Comparison of ENCODE assay signal across 34 cellular contexts in the genomic region with DNA sequence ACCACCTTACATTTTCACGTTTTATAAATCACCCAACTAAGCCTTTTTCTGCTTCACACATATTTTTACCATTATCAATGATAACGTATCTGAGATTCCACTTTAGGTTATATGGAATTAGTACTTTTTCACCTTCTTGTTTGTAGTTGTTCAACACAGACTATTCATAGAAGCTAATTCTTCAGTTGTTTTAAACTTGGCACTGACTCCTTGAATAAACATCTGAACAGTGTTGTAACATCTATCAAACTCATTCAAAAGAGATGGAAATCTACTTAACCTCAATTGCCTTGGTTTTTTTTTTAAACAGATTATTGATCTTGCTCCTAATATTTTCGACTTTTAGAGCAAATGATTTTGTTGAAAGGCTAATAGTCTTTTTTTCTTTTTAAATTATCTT.
"Had no signal": no experiment of that assay in that cellular context is flagged by ENCODE, and none has a peak within 500 bp of the region (broad histone marks: within the 10 kb centered on the region; RNA-seq: fewer than 3 reads in every experiment).

No MANE protein-coding gene starts in this region.

- H3K4me1 ChIP-seq: suprapubic skin had no signal

- H3K4me3 ChIP-seq: gastrocnemius medialis, hepatocyte, smooth muscle cell, stomach, suprapubic skin, tibial artery had no signal

- H3K4me1 Mint-ChIP-seq: activated naive CD8-positive, alpha-beta T cell treated with anti-CD3 and anti-CD28 coated beads, Interleukin-2, amount 10 ng/mL, durations not matched to agents 7 days and 5 days; nephron progenitor cell had no signal

- H3K27me3 Mint-ChIP-seq: activated CD4-positive, alpha-beta memory T cell treated with anti-CD3 and anti-CD28 coated beads for 36 hours; activated CD4-positive, alpha-beta T cell treated with anti-CD3 and anti-CD28 coated beads, Interleukin-2, amount 10 ng/mL, durations not matched to agents 24 days and 14 days; activated naive CD8-positive, alpha-beta T cell treated with anti-CD3 and anti-CD28 coated beads, Interleukin-2, amount 10 ng/mL, durations not matched to agents 7 days and 5 days; naive B cell; stimulated activated naive B cell treated with anti-CD40 and anti-IgM and Interleukin-4, amounts not matched to agents 10 μg/mL and 1 μg/mL and 100 μg/mL, for 72 hours; T-helper 17 cell had no signal

- H3K27me3 ChIP-seq: gastrocnemius medialis, hepatocyte, neutrophil, stomach, suprapubic skin, tibial artery had no signal

- H3K9me3 Mint-ChIP-seq: activated CD4-positive, alpha-beta memory T cell treated with anti-CD3 and anti-CD28 coated beads for 36 hours; activated CD4-positive, alpha-beta T cell treated with anti-CD3 and anti-CD28 coated beads, Interleukin-2, amount 10 ng/mL, durations not matched to agents 24 days and 14 days; activated naive CD4-positive, alpha-beta T cell treated with anti-CD3 and anti-CD28 coated beads for 36 hours; activated naive CD8-positive, alpha-beta T cell treated with anti-CD3 and anti-CD28 coated beads, Interleukin-2, amount 10 ng/mL, durations not matched to agents 7 days and 5 days; activated T-helper 1 cell treated with anti-CD3 and anti-CD28 coated beads, Interleukin-12 subunit alpha, Interleukin-12 subunit beta, Interleukin-2, Interleukin-4 antibody, amounts not matched to agents 30 ng/mL and 10 ng/mL and 1 ng/mL, durations not matched to agents 14 hours and 24 hours and 36 hours; naive B cell; stimulated activated naive B cell treated with anti-CD40 and anti-IgM and Interleukin-4, amounts not matched to agents 10 μg/mL and 1 μg/mL and 100 μg/mL, for 72 hours had no signal

- H3K4me3 Mint-ChIP-seq: activated CD4-positive, alpha-beta memory T cell treated with anti-CD3 and anti-CD28 coated beads for 36 hours; activated CD4-positive, alpha-beta T cell treated with anti-CD3 and anti-CD28 coated beads, Interleukin-2, amount 10 ng/mL, durations not matched to agents 24 days and 14 days; activated naive CD4-positive, alpha-beta T cell treated with anti-CD3 and anti-CD28 coated beads for 36 hours; activated naive CD8-positive, alpha-beta T cell treated with anti-CD3 and anti-CD28 coated beads, Interleukin-2, amount 10 ng/mL, durations not matched to agents 7 days and 5 days; activated T-helper 1 cell treated with anti-CD3 and anti-CD28 coated beads, Interleukin-12 subunit alpha, Interleukin-12 subunit beta, Interleukin-2, Interleukin-4 antibody, amounts not matched to agents 30 ng/mL and 10 ng/mL and 1 ng/mL, durations not matched to agents 14 hours and 24 hours and 36 hours; endodermal cell; mesothelial cell of epicardium; naive B cell; nephron progenitor cell; stimulated activated naive B cell treated with anti-CD40 and anti-IgM and Interleukin-4, amounts not matched to agents 10 μg/mL and 1 μg/mL and 100 μg/mL, for 72 hours; T-helper 17 cell had no signal

- H3K27ac ChIP-seq: gastrocnemius medialis, hepatocyte, neutrophil, stomach, suprapubic skin, tibial artery, WERI-Rb-1 had no signal

- H3K9me3 ChIP-seq: gastrocnemius medialis, neutrophil, stomach, suprapubic skin, tibial artery had no signal

- H3K36me3 ChIP-seq: gastrocnemius medialis, neutrophil, stomach, tibial artery, WERI-Rb-1 had no signal

- H2AFZ ChIP-seq: hepatocyte had no signal

- ATAC-seq: esophagus mucosa; gastrocnemius medialis; left colon; sciatic nerve; stimulated activated naive B cell treated with anti-CD40 and anti-IgM and Interleukin-4, amounts not matched to agents 10 μg/mL and 1 μg/mL and 100 μg/mL, for 72 hours; T-helper 17 cell had no signal

- H3K4me2 ChIP-seq: hepatocyte, smooth muscle cell had no signal

- FAIRE-seq: keratinocyte had no signal

- H3K36me3 Mint-ChIP-seq: naive B cell had no signal

- DNase-seq: activated CD4-positive, alpha-beta memory T cell treated with anti-CD3 and anti-CD28 coated beads for 36 hours; activated CD4-positive, alpha-beta T cell treated with anti-CD3 and anti-CD28 coated beads, Interleukin-2, amount 10 ng/mL, durations not matched to agents 24 days and 14 days; activated CD4-positive, CD25-positive, alpha-beta regulatory T cell treated with anti-CD3 and anti-CD28 coated beads, Interleukin-2, amount 50 U/mL, for 72 hours; activated CD8-positive, alpha-beta memory T cell treated with anti-CD3 and anti-CD28 coated beads, Interleukin-2, amount 50 U/mL, for 4 hours; activated effector memory CD4-positive, alpha-beta T cell treated with anti-CD3 and anti-CD28 coated beads, Interleukin-2, amount 50 U/mL, for 16 hours; activated naive CD4-positive, alpha-beta T cell treated with anti-CD3 and anti-CD28 coated beads for 36 hours; activated naive CD8-positive, alpha-beta T cell treated with anti-CD3 and anti-CD28 coated beads, Interleukin-2, amount 10 ng/mL, durations not matched to agents 7 days and 5 days; activated T-cell treated with anti-CD3 and anti-CD28 coated beads, Interleukin-2, amount 50 U/mL, for 1 hour; amniotic stem cell; caudate nucleus; endodermal cell; gastrocnemius medialis; glutamatergic neuron; left colon; naive B cell; nephron progenitor cell; stimulated activated CD4-positive, alpha-beta T cell treated with anti-CD3 and anti-CD28 coated beads, Interleukin-1b, Interleukin-23, amount 100 ng/mL, for 48 hours; stimulated activated CD4-positive, alpha-beta T cell treated with anti-CD3 and anti-CD28 coated beads, Interleukin-4, amount 100 ng/mL, for 4 hours; stimulated activated CD8-positive, alpha-beta memory T cell treated with anti-CD3 and anti-CD28 coated beads, Interleukin-4, amount 100 ng/mL, for 48 hours; stimulated activated naive B cell treated with anti-CD40 and anti-IgM and Interleukin-4, amounts not matched to agents 10 μg/mL and 1 μg/mL and 100 μg/mL, for 72 hours; stomach; T-helper 17 cell; T1000; tibial artery; WERI-Rb-1 had no signal

- H3K27ac Mint-ChIP-seq: activated CD4-positive, alpha-beta memory T cell treated with anti-CD3 and anti-CD28 coated beads for 36 hours; activated CD4-positive, alpha-beta T cell treated with anti-CD3 and anti-CD28 coated beads, Interleukin-2, amount 10 ng/mL, durations not matched to agents 24 days and 14 days; activated naive CD4-positive, alpha-beta T cell treated with anti-CD3 and anti-CD28 coated beads for 36 hours; activated naive CD8-positive, alpha-beta T cell treated with anti-CD3 and anti-CD28 coated beads, Interleukin-2, amount 10 ng/mL, durations not matched to agents 7 days and 5 days; activated T-helper 1 cell treated with anti-CD3 and anti-CD28 coated beads, Interleukin-12 subunit alpha, Interleukin-12 subunit beta, Interleukin-2, Interleukin-4 antibody, amounts not matched to agents 30 ng/mL and 10 ng/mL and 1 ng/mL, durations not matched to agents 14 hours and 24 hours and 36 hours; endodermal cell; mesothelial cell of epicardium; stimulated activated naive B cell treated with anti-CD40 and anti-IgM and Interleukin-4, amounts not matched to agents 10 μg/mL and 1 μg/mL and 100 μg/mL, for 72 hours; T-helper 17 cell had no signal
